Comparison of ENCODE assay signal across 8 cellular contexts in the genomic region with DNA sequence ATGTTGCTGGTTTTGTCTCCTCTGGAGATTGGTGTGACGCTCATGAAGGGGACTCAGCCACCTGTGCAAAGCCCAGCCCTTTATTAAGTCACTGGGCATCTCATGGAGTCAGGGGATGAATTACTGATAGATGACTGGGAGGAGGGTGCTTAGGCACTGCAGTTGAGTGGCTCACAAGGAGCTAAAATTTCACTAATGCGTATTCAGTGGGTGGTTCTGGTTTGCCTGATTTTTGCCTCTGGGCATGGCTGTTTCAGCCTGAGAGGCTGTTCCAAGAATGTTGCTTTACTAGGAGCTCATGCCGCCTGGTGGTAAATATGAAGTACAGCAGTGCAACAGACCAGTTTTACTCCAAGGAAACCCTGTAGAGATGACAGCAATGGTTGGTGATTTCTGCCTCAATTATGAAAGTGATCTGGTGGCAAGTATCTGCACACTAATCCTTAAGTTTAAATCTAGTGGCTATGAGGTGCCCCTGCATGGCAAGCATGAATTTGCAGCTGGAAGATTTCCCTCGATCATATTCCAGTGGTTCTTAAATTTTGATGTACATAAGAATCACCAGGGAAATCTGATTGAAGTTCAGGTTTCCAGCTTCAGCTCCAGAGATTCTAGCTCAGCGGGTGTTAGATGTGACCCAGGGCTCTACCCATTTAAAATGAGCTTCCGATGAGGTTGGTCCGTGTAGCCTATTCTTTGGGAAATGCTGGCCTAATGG. TPM values are rescaled to one million over a fixed set of nuclear protein-coding genes. Genes with fewer than 3 reads are reported as not detected.
A peak's percentile ranks its signal among the peaks of the same experiment; 100 is the strongest.
DNase-seq lines count a peak whose midpoint lies in the region; ATAC-seq, FAIRE-seq and TF ChIP-seq lines count a peak whose summit lies in the region.

No MANE protein-coding gene starts in this region.

- peak; percentile 87 to 88 for TF ChIP-seq RAD21 in A549 (conservative IDR thresholded peaks at IDR 0.05 in 1 of 2, IDR thresholded peaks at IDR 0.05 in 1 of 2)

- H3K4me1 Mint-ChIP-seq in activated B cell treated with CpG ODN at 0.5 μM for 24 hours, result peaks cover 32% of the 10 kb centered on the region
- H3K4me1 Mint-ChIP-seq in endodermal cell, result peaks cover 11% of the 10 kb centered on the region
- peaks cover 34% of the 10 kb centered on the region for H3K4me1 Mint-ChIP-seq in stimulated activated naive CD8-positive, alpha-beta T cell treated with anti-CD3 and anti-CD28 coated beads, Interleukin-15, amount 100 ng/mL, for 72 hours

- DNase-seq in A549 (ENCODE audit: low read depth in 1 of 2, low spot score in 1 of 2) (peak; percentile 54 to 76), NCI-H2196 treated with DMSO at 0.1 percent for 48 hours (lab: John Stamatoyannopoulos, UW; ENCODE audit: unreplicated experiment) (peak; percentile 34), activated B cell treated with CpG ODN at 0.5 μM for 24 hours (no peak), endodermal cell (peak; percentile 76), midbrain (lab: John Stamatoyannopoulos, UW) (peak; percentile 73)
- DNase-seq in stimulated activated naive CD8-positive, alpha-beta T cell treated with anti-CD3 and anti-CD28 coated beads, Interleukin-15, amount 100 ng/mL, for 72 hours, result peak; percentile 37 to 40

- peaks cover 24% of the 10 kb centered on the region for H3K27me3 ChIP-seq in endodermal cell (ENCODE audit: control insufficient read depth, insufficient read depth, low read length, poor library complexity, severe bottlenecking)

- ATAC-seq in A549 (peak; percentile 83 to 89), HG03095 (IDR thresholded peaks at IDR 0.05; ENCODE audit: unreplicated experiment) (peak; percentile 58), activated B cell treated with CpG ODN at 0.5 μM for 24 hours (ENCODE audit: low read depth) (peak; percentile 76)
- ATAC-seq in stimulated activated naive CD8-positive, alpha-beta T cell treated with anti-CD3 and anti-CD28 coated beads, Interleukin-15, amount 100 ng/mL, for 72 hours, result peak; percentile 84

- H3K27ac ChIP-seq in A549 (peak overlapping the region; percentile 12 to 24; a peak in 2 of 6 replicates), endodermal cell (ENCODE audit: low read depth, low read length) (no peak overlapping the region)

- H3K27me3 Mint-ChIP-seq in activated B cell treated with CpG ODN at 0.5 μM for 24 hours (no peaks in the 10 kb centered on the region), endodermal cell (ENCODE audit: insufficient read depth) (peaks cover 17% of the 10 kb centered on the region)
- no peaks in the 10 kb centered on the region for H3K27me3 Mint-ChIP-seq in stimulated activated naive CD8-positive, alpha-beta T cell treated with anti-CD3 and anti-CD28 coated beads, Interleukin-15, amount 100 ng/mL, for 72 hours

- TF ChIP-seq CTCF in A549 (IDR thresholded peaks at IDR 0.05) (peak; percentile 92), GM12875 (IDR thresholded peaks at IDR 0.05; ENCODE audit: borderline replicate concordance, insufficient read depth, low read depth, low read length) (peak; percentile 71), activated B cell treated with CpG ODN at 0.5 μM for 24 hours (IDR thresholded peaks at IDR 0.05) (peak; percentile 86), endodermal cell (conservative IDR thresholded peaks at IDR 0.05) (peak; percentile 90)

- H3K36me3 Mint-ChIP-seq in activated B cell treated with CpG ODN at 0.5 μM for 24 hours (ENCODE audit: low read depth) (peaks cover 15% of the 10 kb centered on the region), endodermal cell (ENCODE audit: low read depth) (no peaks in the 10 kb centered on the region)

- H3K9ac ChIP-seq in endodermal cell (ENCODE audit: extremely low read depth, low read length, poor library complexity, severe bottlenecking), result no peak overlapping the region

- no peaks in the 10 kb centered on the region for H3K36me3 ChIP-seq in endodermal cell (ENCODE audit: control insufficient read depth, insufficient read depth, low read length)

- POLR2A ChIA-PET in A549 (lab: Yijun Ruan, JAX), result interaction anchor here (1.4 to 1.8 kb wide), 3 partner anchors 51 to 97 kb away, joined by 3 to 8 read pairs (median 5); partner anchors contain the start of gene STAMBPL1
- POLR2A ChIA-PET in activated B cell treated with CpG ODN at 0.5 μM for 24 hours (lab: Charles Lee), result interaction anchor here (1.0 to 3.3 kb wide), 9 partner anchors 31 to 98 kb away, joined by 3 to 33 read pairs (median 6); partner anchors contain the start of genes FAS and STAMBPL1

- H3K27ac Mint-ChIP-seq in activated B cell treated with CpG ODN at 0.5 μM for 24 hours, result peak overlapping the region; percentile 64
- no peak overlapping the region for H3K27ac Mint-ChIP-seq in endodermal cell
- peak overlapping the region in 1 of 2 donors; percentile 42 for H3K27ac Mint-ChIP-seq in stimulated activated naive CD8-positive, alpha-beta T cell treated with anti-CD3 and anti-CD28 coated beads, Interleukin-15, amount 100 ng/mL, for 72 hours

- FAIRE-seq in A549 (lab: Jason Lieb, UNC), result peak; percentile 39

- no peak for TF ChIP-seq POLR2A in A549 (IDR thresholded peaks at IDR 0.05; ENCODE audit: low read length)

- H3K4me2 ChIP-seq in A549, result peak overlapping the region; percentile 33; the same call in 2 of the 3 replicates

- H3K4me1 ChIP-seq in A549 (peaks cover 8% of the 10 kb centered on the region), endodermal cell (ENCODE audit: control insufficient read depth, insufficient read depth, low read length) (no peaks in the 10 kb centered on the region)

- no peak for TF ChIP-seq EP300 in A549 (IDR thresholded peaks at IDR 0.05)

- H3K4me3 Mint-ChIP-seq in activated B cell treated with CpG ODN at 0.5 μM for 24 hours (no peak overlapping the region), endodermal cell (no peak overlapping the region)
- H3K4me3 Mint-ChIP-seq in stimulated activated naive CD8-positive, alpha-beta T cell treated with anti-CD3 and anti-CD28 coated beads, Interleukin-15, amount 100 ng/mL, for 72 hours, result no peak overlapping the region

- H3K9me3 ChIP-seq in A549 (no peaks in the 10 kb centered on the region), endodermal cell (ENCODE audit: control insufficient read depth, low read length) (no peaks in the 10 kb centered on the region)

- 49% methylated on average over 7 of the region's 7 CpGs for WGBS in A549 (ENCODE audit: missing lambda C conversion rate)
- WGBS in endodermal cell (ENCODE audit: insufficient coverage in 1 of 2, insufficient read length in 1 of 2), 2 experiments, result 57 to 58% methylated on average over 5 to 7 of the region's 7 CpGs

- intact Hi-C loops in activated B cell treated with CpG ODN at 0.5 μM for 24 hours (cut with micrococcal nuclease), result loop anchor here (1.0 to 10.0 kb wide), 6 partner anchors 32 to 632 kb away; partner anchors contain the start of gene STAMBPL1

- no peaks in the 10 kb centered on the region for H3K9me3 Mint-ChIP-seq in activated B cell treated with CpG ODN at 0.5 μM for 24 hours
- no peaks in the 10 kb centered on the region for H3K9me3 Mint-ChIP-seq in endodermal cell
- no peaks in the 10 kb centered on the region for H3K9me3 Mint-ChIP-seq in stimulated activated naive CD8-positive, alpha-beta T cell treated with anti-CD3 and anti-CD28 coated beads, Interleukin-15, amount 100 ng/mL, for 72 hours

- H3K4me3 ChIP-seq in A549 (no peak overlapping the region), GM12875 (ENCODE audit: low read depth, low read length) (no peak overlapping the region), endodermal cell (ENCODE audit: low read length) (no peak overlapping the region)

- CTCF ChIA-PET in A549 (lab: Yijun Ruan, JAX) (interaction anchor here (0.6 to 9.3 kb wide), 62 partner anchors 9 to 511 kb away, joined by 3 to 397 read pairs (median 5); partner anchors contain the start of genes CH25H, FAS and STAMBPL1), activated B cell treated with CpG ODN at 0.5 μM for 24 hours (lab: Charles Lee) (interaction anchor here (0.6 to 12.3 kb wide), 34 partner anchors 9 to 540 kb away, joined by 3 to 449 read pairs (median 5); partner anchors contain the start of genes FAS and STAMBPL1)

TF ChIP-seq in A549, 52 proteins besides CTCF, POLR2A, EP300 and RAD21 (continues in another document):
- TF ChIP-seq ESRRA (IDR thresholded peaks at IDR 0.05; ENCODE audit: borderline replicate concordance, low read length), result no peak
- no peak for TF ChIP-seq EHMT2 (IDR thresholded peaks at IDR 0.05; ENCODE audit: low read depth)
- TF ChIP-seq SMC3 (IDR thresholded peaks at IDR 0.05), result peak; percentile 96
- no peak for TF ChIP-seq KDM5A (IDR thresholded peaks at IDR 0.05)
- TF ChIP-seq MYC (IDR thresholded peaks at IDR 0.05; ENCODE audit: borderline replicate concordance, low read length), result no peak
- no peak for TF ChIP-seq RCOR1 (IDR thresholded peaks at IDR 0.05; ENCODE audit: low read depth, low read length)

RNA-seq across cellular contexts. Expression of gene ACTA2, which starts 19.9 kb away (rescaled TPM):
- polyA plus RNA-seq in A549 (2011; rRNA removed), result 15.0 and 22.6 TPM in 2 replicates
- 10.7 and 14.0 TPM in 2 replicates for polyA plus RNA-seq in A549 (2012; cell fraction: cytosol; rRNA removed)
- polyA plus RNA-seq in A549 (2012; cell fraction: nucleus; rRNA removed), result 17.2 and 22.3 TPM in 2 replicates
- polyA plus RNA-seq in A549 (2017; fragmentation: RNase III; extraction: RNeasy Plus Mini Kit Qiagen cat#74134 plus additional on column Dnase treatment), result 25.9 to 32.0 TPM (median 27.3 TPM) in 3 replicates
- polyA minus RNA-seq in A549 (2011; rRNA and poly(A)+ RNA removed), result 26.0 and 28.0 TPM in 2 replicates
- 1.5 and 2.4 TPM in 2 replicates for total RNA-seq in activated B cell treated with CpG ODN at 0.5 μM for 24 hours
- total RNA-seq in endodermal cell, result not detected
- 86.0 TPM for polyA plus RNA-seq in endodermal cell (2013, experiment 1 of 2)
- 99.5 TPM for polyA plus RNA-seq in endodermal cell (2013, experiment 2 of 2)

RNA-seq across cellular contexts. Expression of gene STAMBPL1, which starts 52.7 kb away (rescaled TPM):
- polyA plus RNA-seq in A549 (2011; rRNA removed) (28.9 and 32.1 TPM in 2 replicates), A549 (2017; fragmentation: RNase III; extraction: RNeasy Plus Mini Kit Qiagen cat#74134 plus additional on column Dnase treatment) (25.8 to 29.0 TPM (median 28.2 TPM) in 3 replicates)
- 18.2 and 18.8 TPM in 2 replicates for polyA plus RNA-seq in A549 (2012; cell fraction: cytosol; rRNA removed)
- 23.8 and 58.1 TPM in 2 replicates for polyA plus RNA-seq in A549 (2012; cell fraction: nucleus; rRNA removed)
- 14.5 and 15.7 TPM in 2 replicates for polyA minus RNA-seq in A549 (2011; rRNA and poly(A)+ RNA removed)
- total RNA-seq in activated B cell treated with CpG ODN at 0.5 μM for 24 hours (38.7 and 44.5 TPM in 2 replicates), endodermal cell (1 to 10 TPM; 1.2 to 4.1 TPM)
- 2.1 TPM for polyA plus RNA-seq in endodermal cell (2013, experiment 1 of 2)
- polyA plus RNA-seq in endodermal cell (2013, experiment 2 of 2), result 2.0 TPM

RNA-seq across cellular contexts. Expression of gene FAS, which starts 57.9 kb away (rescaled TPM):
- polyA plus RNA-seq in A549 (2011; rRNA removed) (29.5 and 30.1 TPM in 2 replicates), A549 (2017; fragmentation: RNase III; extraction: RNeasy Plus Mini Kit Qiagen cat#74134 plus additional on column Dnase treatment) (21.0 to 24.2 TPM (median 23.4 TPM) in 3 replicates)
- 5.6 and 6.7 TPM in 2 replicates for polyA plus RNA-seq in A549 (2012; cell fraction: cytosol; rRNA removed)
- 4.0 and 4.8 TPM in 2 replicates for polyA plus RNA-seq in A549 (2012; cell fraction: nucleus; rRNA removed)
- polyA minus RNA-seq in A549 (2011; rRNA and poly(A)+ RNA removed), result 11.5 and 17.0 TPM in 2 replicates
- total RNA-seq in activated B cell treated with CpG ODN at 0.5 μM for 24 hours (18.2 and 22.6 TPM in 2 replicates), endodermal cell (under 1 TPM in 1 of 2 donors, not detected in 1; 0.95 TPM)
- 6.3 TPM for polyA plus RNA-seq in endodermal cell (2013, experiment 1 of 2)
- polyA plus RNA-seq in endodermal cell (2013, experiment 2 of 2), result 6.9 TPM
